In genomic region chr18:3126457-3127097, GRCh38 we compare ENCODE assay signal across 21 cellular contexts.
"Had no signal": no experiment of that assay in that cellular context is flagged by ENCODE, and none has a peak within 500 bp of the region (broad histone marks: within the 10 kb centered on the region; RNA-seq: fewer than 3 reads in every experiment).

No MANE protein-coding gene starts in this region.

- H3K4me3 Mint-ChIP-seq: endodermal cell; naive B cell; nephron; stimulated activated naive B cell treated with anti-CD40 and anti-IgM and Interleukin-4, amounts not matched to agents 10 μg/mL and 1 μg/mL and 100 μg/mL, for 72 hours had no signal

- H3K36me3 ChIP-seq: esophagus squamous epithelium, pancreas, prostate gland had no signal

- H3K4me1 ChIP-seq: pancreas, prostate gland had no signal

- H3K27ac ChIP-seq: coronary artery, hepatocyte, pancreas, prostate gland, skin epidermis had no signal

- H3K4me3 ChIP-seq: coronary artery, esophagus squamous epithelium, hepatocyte, pancreas, prostate gland, skin epidermis had no signal

- DNase-seq: effector CD4-positive, alpha-beta T cell; endodermal cell; esophagus squamous epithelium; foreskin fibroblast; head of caudate nucleus; left colon; mesendoderm; naive B cell; occipital lobe; pancreas; retina; stimulated activated CD4-positive, alpha-beta T cell treated with anti-CD3 and anti-CD28 coated beads, Interleukin-2, amount 100 ng/mL, for 24 hours; stimulated activated CD4-positive, alpha-beta T cell treated with anti-CD3 and anti-CD28 coated beads, Interleukin-4, amount 100 ng/mL, for 4 hours; stimulated activated naive B cell treated with anti-CD40 and anti-IgM and Interleukin-4, amounts not matched to agents 10 μg/mL and 1 μg/mL and 100 μg/mL, for 72 hours; trophoblast cell had no signal

- ATAC-seq: left colon; pancreas; sciatic nerve; stimulated activated naive B cell treated with anti-CD40 and anti-IgM and Interleukin-4, amounts not matched to agents 10 μg/mL and 1 μg/mL and 100 μg/mL, for 72 hours had no signal

- H3K27ac Mint-ChIP-seq: endodermal cell; naive B cell; nephron; stimulated activated naive B cell treated with anti-CD40 and anti-IgM and Interleukin-4, amounts not matched to agents 10 μg/mL and 1 μg/mL and 100 μg/mL, for 72 hours had no signal

- H3K27me3 ChIP-seq: esophagus squamous epithelium, hepatocyte, pancreas had no signal

- H3K27me3 Mint-ChIP-seq: naive B cell; stimulated activated naive B cell treated with anti-CD40 and anti-IgM and Interleukin-4, amounts not matched to agents 10 μg/mL and 1 μg/mL and 100 μg/mL, for 72 hours had no signal

- H3K9me3 ChIP-seq: esophagus squamous epithelium, pancreas, prostate gland had no signal
